In the genomic region with DNA sequence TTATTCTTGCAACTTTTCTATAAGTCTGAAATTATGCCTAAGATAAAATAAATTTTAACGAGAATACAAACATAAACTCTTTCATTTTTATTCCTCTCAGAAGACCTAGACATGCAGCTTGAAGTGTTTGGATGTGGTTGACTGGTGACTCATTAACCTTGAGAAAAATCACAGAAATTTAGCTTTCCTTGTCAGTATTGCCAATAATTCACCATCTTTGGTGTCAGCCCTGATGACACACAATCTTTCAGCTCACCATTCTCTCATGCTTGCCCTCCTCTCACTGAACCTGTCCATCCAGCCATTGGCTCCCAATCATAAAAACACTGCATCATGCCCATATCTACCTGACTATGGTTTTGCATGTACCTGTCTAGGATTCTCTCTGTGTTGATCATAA, we compare ENCODE assay signal across 20 cellular contexts. TPM values are rescaled to one million over a fixed set of nuclear protein-coding genes. Genes with fewer than 3 reads are reported as not detected.
"Had no signal": no experiment of that assay in that cellular context is flagged by ENCODE, and none has a peak within 500 bp of the region (broad histone marks: within the 10 kb centered on the region; RNA-seq: fewer than 3 reads in every experiment).

No MANE protein-coding gene starts in this region.

- H3K36me3 ChIP-seq: esophagus squamous epithelium, heart left ventricle, left ventricle myocardium inferior had no signal

- H3K36me3 Mint-ChIP-seq: T-cell had no signal

- H3K4me1 ChIP-seq: psoas muscle had no signal

- H3K4me3 ChIP-seq: dorsolateral prefrontal cortex, esophagus squamous epithelium, heart left ventricle, left ventricle myocardium inferior, psoas muscle had no signal

- ATAC-seq: activated CD4-positive, alpha-beta T cell treated with anti-CD3 and anti-CD28 coated beads for 36 hours; activated CD8-positive, alpha-beta T cell treated with anti-CD3 and anti-CD28 coated beads, Interleukin-2, amount 10 ng/mL, durations not matched to agents 7 days and 5 days; heart left ventricle; psoas muscle; sciatic nerve; T-cell had no signal

- H3K4me1 Mint-ChIP-seq: activated CD4-positive, alpha-beta T cell treated with anti-CD3 and anti-CD28 coated beads for 36 hours; nephron; T-cell had no signal

- H3K9me3 ChIP-seq: esophagus squamous epithelium, heart left ventricle, psoas muscle had no signal

- H3K27me3 ChIP-seq: dorsolateral prefrontal cortex, esophagus squamous epithelium had no signal

- H3K27ac ChIP-seq: dorsolateral prefrontal cortex, esophagus squamous epithelium, heart left ventricle, left ventricle myocardium inferior, psoas muscle, VCaP had no signal

- H3K27ac Mint-ChIP-seq: activated CD4-positive, alpha-beta T cell treated with anti-CD3 and anti-CD28 coated beads for 36 hours; activated CD8-positive, alpha-beta T cell treated with anti-CD3 and anti-CD28 coated beads, Interleukin-2, amount 10 ng/mL, durations not matched to agents 7 days and 5 days; nephron; T-cell had no signal

- H3K4me3 Mint-ChIP-seq: activated CD4-positive, alpha-beta T cell treated with anti-CD3 and anti-CD28 coated beads for 36 hours; activated CD8-positive, alpha-beta T cell treated with anti-CD3 and anti-CD28 coated beads, Interleukin-2, amount 10 ng/mL, durations not matched to agents 7 days and 5 days; nephron; T-cell had no signal

- DNase-seq: activated CD4-positive, alpha-beta T cell treated with anti-CD3 and anti-CD28 coated beads for 36 hours; activated CD8-positive, alpha-beta memory T cell treated with anti-CD3 and anti-CD28 coated beads, Interleukin-2, amount 50 U/mL, for 48 hours; activated CD8-positive, alpha-beta T cell treated with anti-CD3 and anti-CD28 coated beads, Interleukin-2, amount 10 ng/mL, durations not matched to agents 7 days and 5 days; activated naive CD4-positive, alpha-beta T cell; cerebellar nuclear complex; dorsolateral prefrontal cortex; esophagus squamous epithelium; heart left ventricle; left ventricle myocardium inferior; mesenchymal stem cell; occipital lobe; psoas muscle; stimulated activated CD4-positive, alpha-beta T cell treated with anti-CD3 and anti-CD28 coated beads, Interleukin-2, amount 100 ng/mL, for 24 hours; stimulated activated naive CD4-positive, alpha-beta T cell; T-cell; T1000; trophoblast cell had no signal

RNA-seq across cellular contexts. Expression of a gene that starts 22.6 kb away (rescaled TPM):
- total RNA-seq: activated CD4-positive, alpha-beta T cell treated with anti-CD3 and anti-CD28 coated beads for 36 hours; activated CD8-positive, alpha-beta T cell treated with anti-CD3 and anti-CD28 coated beads, Interleukin-2, amount 10 ng/mL, durations not matched to agents 7 days and 5 days; T-cell had no signal
